20 cellular contexts compared by ENCODE assay signal in the genomic region with DNA sequence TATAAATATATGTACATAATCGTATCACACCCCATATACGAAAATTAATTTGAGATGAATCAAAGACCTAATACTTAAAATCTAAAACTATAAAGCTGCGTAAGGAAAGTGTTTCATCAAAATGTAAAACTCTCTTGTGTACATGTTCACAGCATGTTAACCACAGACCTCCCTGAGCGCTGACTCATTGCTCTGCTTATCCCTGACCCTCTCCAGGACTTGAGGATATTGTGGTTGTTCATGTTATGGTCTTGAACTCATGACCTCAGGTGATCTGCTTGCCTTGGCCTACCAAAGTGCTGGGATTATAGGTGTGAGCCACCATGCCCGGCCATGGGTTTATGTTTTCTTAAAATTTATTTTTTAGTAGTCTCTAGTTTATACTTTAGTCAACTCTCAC. TPM values are rescaled to one million over a fixed set of nuclear protein-coding genes. Genes with fewer than 3 reads are reported as not detected.
DNase-seq lines count a peak whose midpoint lies in the region; ATAC-seq and TF ChIP-seq lines count a peak whose summit lies in the region.
"Had no signal": no experiment of that assay in that cellular context is flagged by ENCODE, and none has a peak within 500 bp of the region (broad histone marks: within the 10 kb centered on the region; RNA-seq: fewer than 3 reads in every experiment).

No MANE protein-coding gene starts in this region.

- no peak for TF ChIP-seq CTCF in epithelial cell of esophagus (IDR thresholded peaks at IDR 0.05; ENCODE audit: insufficient read depth, low read depth, low read length, missing control alignments)

- intact Hi-C loops in naive thymus-derived CD4-positive, alpha-beta T cell (cut with micrococcal nuclease), result no loop called here

- POLR2A ChIA-PET in naive thymus-derived CD4-positive, alpha-beta T cell (lab: Charles Lee), result no interaction called here

- H3K4me3 Mint-ChIP-seq in immature natural killer cell, result no peak overlapping the region
- H3K4me3 Mint-ChIP-seq in naive thymus-derived CD4-positive, alpha-beta T cell, result no peak overlapping the region
- H3K4me3 Mint-ChIP-seq: activated CD8-positive, alpha-beta T cell treated with anti-CD3 and anti-CD28 coated beads, Interleukin-2, amount 10 ng/mL, durations not matched to agents 7 days and 5 days; activated T-helper 1 cell treated with anti-CD3 and anti-CD28 coated beads, Interleukin-12 subunit alpha, Interleukin-12 subunit beta, Interleukin-2, Interleukin-4 antibody, amounts not matched to agents 30 ng/mL and 10 ng/mL and 1 ng/mL, durations not matched to agents 14 hours and 24 hours and 36 hours; stimulated activated effector memory CD8-positive, alpha-beta T cell treated with anti-CD3 and anti-CD28 coated beads, Interleukin-12 subunit alpha, Interleukin-12 subunit beta, amount 100 ng/mL, for 72 hours; WTC11 had no signal

- H3K4me1 Mint-ChIP-seq in immature natural killer cell, result peaks cover 4 to 5% of the 10 kb centered on the region in 2 donors
- H3K4me1 Mint-ChIP-seq in naive thymus-derived CD4-positive, alpha-beta T cell, result no peaks in the 10 kb centered on the region
- H3K4me1 Mint-ChIP-seq: stimulated activated effector memory CD8-positive, alpha-beta T cell treated with anti-CD3 and anti-CD28 coated beads, Interleukin-12 subunit alpha, Interleukin-12 subunit beta, amount 100 ng/mL, for 72 hours had no signal

- H3K9me3 Mint-ChIP-seq in immature natural killer cell, result peaks cover 0 to 2% (median 0%) of the 10 kb centered on the region in 6 donors
- peaks cover 0 to 6% (median 0%) of the 10 kb centered on the region in 11 donors for H3K9me3 Mint-ChIP-seq in naive thymus-derived CD4-positive, alpha-beta T cell
- H3K9me3 Mint-ChIP-seq: activated T-helper 1 cell treated with anti-CD3 and anti-CD28 coated beads, Interleukin-12 subunit alpha, Interleukin-12 subunit beta, Interleukin-2, Interleukin-4 antibody, amounts not matched to agents 30 ng/mL and 10 ng/mL and 1 ng/mL, durations not matched to agents 14 hours and 24 hours and 36 hours; WTC11 had no signal

- peaks cover 0 to 5% (median 1%) of the 10 kb centered on the region in 3 donors for H3K27me3 Mint-ChIP-seq in immature natural killer cell (ENCODE audit: low read depth in 3 of 3)
- no peaks in the 10 kb centered on the region for H3K27me3 Mint-ChIP-seq in naive thymus-derived CD4-positive, alpha-beta T cell

- CTCF ChIA-PET in naive thymus-derived CD4-positive, alpha-beta T cell (lab: Charles Lee), result no interaction called here

- H3K36me3 Mint-ChIP-seq in immature natural killer cell, result peaks cover 0 to 3% (median 0%) of the 10 kb centered on the region in 3 donors
- no peaks in the 10 kb centered on the region for H3K36me3 Mint-ChIP-seq in naive thymus-derived CD4-positive, alpha-beta T cell
- H3K36me3 Mint-ChIP-seq: stimulated activated effector memory CD8-positive, alpha-beta T cell treated with anti-CD3 and anti-CD28 coated beads, Interleukin-12 subunit alpha, Interleukin-12 subunit beta, amount 100 ng/mL, for 72 hours; WTC11 had no signal

- no peak overlapping the region for H3K27ac Mint-ChIP-seq in immature natural killer cell
- no peak overlapping the region for H3K27ac Mint-ChIP-seq in naive thymus-derived CD4-positive, alpha-beta T cell
- H3K27ac Mint-ChIP-seq: activated CD8-positive, alpha-beta T cell treated with anti-CD3 and anti-CD28 coated beads, Interleukin-2, amount 10 ng/mL, durations not matched to agents 7 days and 5 days; activated T-helper 1 cell treated with anti-CD3 and anti-CD28 coated beads, Interleukin-12 subunit alpha, Interleukin-12 subunit beta, Interleukin-2, Interleukin-4 antibody, amounts not matched to agents 30 ng/mL and 10 ng/mL and 1 ng/mL, durations not matched to agents 14 hours and 24 hours and 36 hours; stimulated activated effector memory CD8-positive, alpha-beta T cell treated with anti-CD3 and anti-CD28 coated beads, Interleukin-12 subunit alpha, Interleukin-12 subunit beta, amount 100 ng/mL, for 72 hours had no signal

- ATAC-seq in HG03565 (IDR thresholded peaks at IDR 0.05; ENCODE audit: unreplicated experiment), result no peak
- ATAC-seq in naive thymus-derived CD4-positive, alpha-beta T cell, result no peak
- ATAC-seq: activated CD8-positive, alpha-beta T cell treated with anti-CD3 and anti-CD28 coated beads, Interleukin-2, amount 10 ng/mL, durations not matched to agents 7 days and 5 days; GM12878; left lobe of liver; stimulated activated effector memory CD8-positive, alpha-beta T cell treated with anti-CD3 and anti-CD28 coated beads, Interleukin-12 subunit alpha, Interleukin-12 subunit beta, amount 100 ng/mL, for 72 hours had no signal

- no peak overlapping the region for H3K27ac ChIP-seq in naive thymus-derived CD4-positive, alpha-beta T cell (ENCODE audit: low read depth, low read length)
- H3K27ac ChIP-seq: C4-2B, ovary had no signal

- H3K4me1 ChIP-seq in naive thymus-derived CD4-positive, alpha-beta T cell (ENCODE audit: control insufficient read depth in 2 of 2, insufficient read depth in 2 of 2, low read length in 2 of 2), result no peaks in the 10 kb centered on the region

- H3K9me3 ChIP-seq in naive thymus-derived CD4-positive, alpha-beta T cell (ENCODE audit: control insufficient read depth in 2 of 3, low read length in 3 of 3), result no peaks in the 10 kb centered on the region
- H3K9me3 ChIP-seq: ovary had no signal

- no peaks in the 10 kb centered on the region for H3K27me3 ChIP-seq in naive thymus-derived CD4-positive, alpha-beta T cell (ENCODE audit: control insufficient read depth in 2 of 2, insufficient read depth in 2 of 2, low read length in 2 of 2)
- H3K27me3 ChIP-seq: ovary had no signal

- no peak overlapping the region for H3K4me3 ChIP-seq in epithelial cell of esophagus (ENCODE audit: low read length)
- H3K4me3 ChIP-seq in skeletal muscle cell (ENCODE audit: low read depth, low read length), result no peak overlapping the region
- no peak overlapping the region for H3K4me3 ChIP-seq in naive thymus-derived CD4-positive, alpha-beta T cell (ENCODE audit: low read length)
- H3K4me3 ChIP-seq: GM12878, ovary had no signal

- peak; percentile 70 for DNase-seq in HCEC 1CT
- DNase-seq in RPMI8226, result peak; percentile 13
- peak; percentile 72 for DNase-seq in epithelial cell of esophagus (ENCODE audit: low read depth)
- DNase-seq in skeletal muscle cell (ENCODE audit: low read depth), result peak; percentile 41
- no peak for DNase-seq in immature natural killer cell
- DNase-seq in anterior cingulate cortex (lab: John Stamatoyannopoulos, UW), result no peak
- no peak for DNase-seq in naive thymus-derived CD4-positive, alpha-beta T cell
- DNase-seq: activated CD8-positive, alpha-beta T cell treated with anti-CD3 and anti-CD28 coated beads, Interleukin-2, amount 10 ng/mL, durations not matched to agents 7 days and 5 days; NCI-H1694; NCI-H446 treated with DMSO at 0.1 percent for 48 hours; ovary; small intestine; trophoblast cell had no signal

- H3K36me3 ChIP-seq in naive thymus-derived CD4-positive, alpha-beta T cell (ENCODE audit: control insufficient read depth in 2 of 3, insufficient read depth in 3 of 3, low read length in 3 of 3), result no peaks in the 10 kb centered on the region
- H3K36me3 ChIP-seq: ovary had no signal

RNA-seq across cellular contexts. Expression of a gene that starts 14.2 kb away (rescaled TPM):
- polyA plus RNA-seq in immature natural killer cell, result not detected
- not detected for total RNA-seq in naive thymus-derived CD4-positive, alpha-beta T cell
- polyA plus RNA-seq in naive thymus-derived CD4-positive, alpha-beta T cell, result not detected
- total RNA-seq: activated CD8-positive, alpha-beta T cell treated with anti-CD3 and anti-CD28 coated beads, Interleukin-2, amount 10 ng/mL, durations not matched to agents 7 days and 5 days; activated T-helper 1 cell treated with anti-CD3 and anti-CD28 coated beads, Interleukin-12 subunit alpha, Interleukin-12 subunit beta, Interleukin-2, Interleukin-4 antibody, amounts not matched to agents 30 ng/mL and 10 ng/mL and 1 ng/mL, durations not matched to agents 14 hours and 24 hours and 36 hours had no signal
- polyA plus RNA-seq: GM12878, ovary had no signal

Comparison
In these comparisons a context has a peak if more than half of its experiments do, and no peak if none do; other contexts are left out.
1. DNase-seq: peak in HCEC 1CT (single experiment), RPMI8226 (single experiment), epithelial cell of esophagus (single experiment) and skeletal muscle cell (single experiment); none in immature natural killer cell (0 of 3), anterior cingulate cortex (0 of 58) and naive thymus-derived CD4-positive, alpha-beta T cell (0 of 9).